Comparison of ENCODE assay signal across 1 cellular context in the genomic region with DNA sequence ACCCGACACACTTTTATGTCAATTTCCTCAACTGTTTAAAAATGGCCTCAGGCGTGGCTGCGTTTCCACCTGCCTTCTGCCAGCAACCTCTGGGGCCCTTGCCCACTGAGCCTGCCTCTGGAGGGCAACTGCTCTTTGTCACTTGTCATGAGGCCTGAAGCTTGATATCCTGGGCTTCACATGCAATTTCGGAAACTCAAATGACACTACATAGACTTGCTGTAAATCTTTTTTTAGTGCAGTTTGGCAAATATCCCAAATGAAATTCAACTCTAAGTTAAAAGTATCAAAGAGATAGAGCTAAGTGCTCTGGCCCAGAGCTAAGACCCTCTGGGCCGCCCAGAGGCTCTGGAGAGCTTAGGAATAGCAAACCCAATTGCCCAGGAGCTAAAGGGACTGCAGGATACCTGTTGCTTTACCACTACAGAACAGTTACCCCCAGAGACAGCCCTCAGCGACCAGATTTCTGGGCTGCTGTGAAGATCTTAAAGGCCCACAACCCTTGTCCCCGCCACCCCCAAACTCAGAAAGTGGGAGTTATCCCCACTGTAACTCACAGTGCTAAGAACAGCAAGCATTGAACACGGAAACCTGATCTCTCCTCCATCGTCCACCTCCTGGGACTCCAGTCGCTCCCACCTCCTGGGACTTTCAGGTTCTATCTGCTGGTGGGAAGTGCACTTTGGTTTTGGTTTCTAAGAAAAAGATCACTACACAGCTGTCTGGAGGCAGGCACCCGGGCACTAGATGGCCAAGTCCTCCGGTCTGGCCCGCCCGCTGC.
TF ChIP-seq lines count a peak whose summit lies in the region.

No MANE protein-coding gene starts in this region.

TF ChIP-seq in SK-N-SH treated with all-trans-retinoic acid at 6 μM for 48 hours, 23 proteins besides CTCF, POLR2A, EP300 and RAD21 (continued from another document):
- TF ChIP-seq, protein P1, sequence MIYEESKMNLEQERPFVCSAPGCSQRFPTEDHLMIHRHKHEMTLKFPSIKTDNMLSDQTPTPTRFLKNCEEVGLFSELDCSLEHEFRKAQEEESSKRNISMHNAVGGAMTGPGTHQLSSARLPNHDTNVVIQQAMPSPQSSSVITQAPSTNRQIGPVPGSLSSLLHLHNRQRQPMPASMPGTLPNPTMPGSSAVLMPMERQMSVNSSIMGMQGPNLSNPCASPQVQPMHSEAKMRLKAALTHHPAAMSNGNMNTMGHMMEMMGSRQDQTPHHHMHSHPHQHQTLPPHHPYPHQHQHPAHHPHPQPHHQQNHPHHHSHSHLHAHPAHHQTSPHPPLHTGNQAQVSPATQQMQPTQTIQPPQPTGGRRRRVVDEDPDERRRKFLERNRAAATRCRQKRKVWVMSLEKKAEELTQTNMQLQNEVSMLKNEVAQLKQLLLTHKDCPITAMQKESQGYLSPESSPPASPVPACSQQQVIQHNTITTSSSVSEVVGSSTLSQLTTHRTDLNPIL (CRISPR knock-in tag; IDR thresholded peaks at IDR 0.05; ENCODE audit: low read depth), result no peak
- TF ChIP-seq ISL1 (CRISPR knock-in tag; IDR thresholded peaks at IDR 0.05) (no peak), TSHZ2 (CRISPR knock-in tag; IDR thresholded peaks at IDR 0.05) (no peak), ESRRG (CRISPR knock-in tag; IDR thresholded peaks at IDR 0.05) (no peak)
TF ChIP-seq in SK-N-SH treated with all-trans-retinoic acid at 6 μM for 48 hours: peak in this region for 0.
